Comparison of ENCODE assay signal across 20 cellular contexts in genomic region chr1:245334827-245335490, GRCh38.
DNase-seq lines count a peak whose midpoint lies in the region; FAIRE-seq and TF ChIP-seq lines count a peak whose summit lies in the region.
"Had no signal": no experiment of that assay in that cellular context is flagged by ENCODE, and none has a peak within 500 bp of the region (broad histone marks: within the 10 kb centered on the region; RNA-seq: fewer than 3 reads in every experiment).

No MANE protein-coding gene starts in this region.

- H3K27ac ChIP-seq in trophoblast cell (ENCODE audit: low read depth, low read length): no peak overlapping the region
- H3K27ac ChIP-seq: BLaER1, SK-N-MC had no signal

- peak overlapping the region; percentile 50 for H2AK5ac ChIP-seq in trophoblast cell (ENCODE audit: low read length)

- H2AFZ ChIP-seq in trophoblast cell (ENCODE audit: insufficient read depth, low read length, poor library complexity): no peak overlapping the region

- peaks cover 19 to 32% of the 10 kb centered on the region in 2 experiments for H3K4me1 ChIP-seq in trophoblast cell (ENCODE audit: control insufficient read depth in 1 of 2, insufficient read depth in 2 of 2, low read length in 2 of 2)

- no peak overlapping the region for H3K23ac ChIP-seq in trophoblast cell (ENCODE audit: low read length)

- no peak overlapping the region for H2BK120ac ChIP-seq in trophoblast cell (ENCODE audit: insufficient read depth, low read length, poor library complexity)

- H3K18ac ChIP-seq in trophoblast cell (ENCODE audit: low read length): peak overlapping the region; percentile 6

- no peak overlapping the region for H4K8ac ChIP-seq in trophoblast cell (ENCODE audit: low read depth, low read length)

- peak overlapping the region; percentile 41 for H4K91ac ChIP-seq in trophoblast cell (ENCODE audit: low read depth, low read length)

- TF ChIP-seq POLR2A in GM12891 (IDR thresholded peaks at IDR 0.05; ENCODE audit: low read depth, low read length) (no peak), erythroblast (IDR thresholded peaks at IDR 0.05; ENCODE audit: low read length) (no peak)

- H2BK5ac ChIP-seq in trophoblast cell (ENCODE audit: low read depth, low read length, poor library complexity): no peak overlapping the region

- H2BK12ac ChIP-seq in trophoblast cell (ENCODE audit: low read length): peak overlapping the region; percentile 33

- no peak overlapping the region for H4K12ac ChIP-seq in trophoblast cell (ENCODE audit: low read depth, low read length)

- no peak for FAIRE-seq in GM12891 (lab: Jason Lieb, UNC)
- FAIRE-seq: A204.1, G401.6 had no signal

- peaks cover 17% of the 10 kb centered on the region for H3K79me1 ChIP-seq in trophoblast cell (ENCODE audit: low read length)

- no peak for DNase-seq in GM12891 (ENCODE audit: insufficient read length, low spot score)
- DNase-seq in RPMI8226: peak; percentile 31
- DNase-seq in erythroblast (lab: John Stamatoyannopoulos, UW): peak; percentile 8 to 56
- DNase-seq in trophoblast cell: no peak
- DNase-seq in NCI-H748 (lab: John Stamatoyannopoulos, UW; ENCODE audit: unreplicated experiment): no peak
- DNase-seq in NCI-H526 treated with DMSO at 0.1 percent for 48 hours (lab: John Stamatoyannopoulos, UW): no peak
- DNase-seq in glomerular visceral epithelial cell (ENCODE audit: extremely low spot score): no peak
- DNase-seq: CD4-positive, CD25-positive, alpha-beta regulatory T cell; DMS53; Kasumi-1; NCI-H1105 treated with DMSO at 0.1 percent for 48 hours; NCI-H146; NCI-H2029; NCI-H446; NCI-H526; SHP77 treated with DMSO at 0.1 percent for 48 hours had no signal

- peaks cover 3 to 4% of the 10 kb centered on the region in 2 experiments for H3K36me3 ChIP-seq in trophoblast cell (ENCODE audit: control insufficient read depth in 1 of 2, insufficient read depth in 2 of 2, low read length in 2 of 2)
- H3K36me3 ChIP-seq: BLaER1 had no signal

- no peak overlapping the region for H3K4ac ChIP-seq in trophoblast cell (ENCODE audit: low read depth, low read length)

- H3K4me2 ChIP-seq in trophoblast cell (ENCODE audit: low read length): no peak overlapping the region
- H3K4me2 ChIP-seq: BLaER1 had no signal

- H3K9me3 ChIP-seq in trophoblast cell (ENCODE audit: insufficient read depth, low read depth, low read length): no peaks in the 10 kb centered on the region
- H3K9me3 ChIP-seq: BLaER1 had no signal

- H3K14ac ChIP-seq in trophoblast cell (ENCODE audit: low read length): no peak overlapping the region

- H3K79me2 ChIP-seq in trophoblast cell (ENCODE audit: control insufficient read depth, insufficient read depth, low read length, poor library complexity): no peaks in the 10 kb centered on the region

- H3K27me3 ChIP-seq in trophoblast cell (ENCODE audit: insufficient read depth, low read length): no peaks in the 10 kb centered on the region
- H3K27me3 ChIP-seq: BLaER1 had no signal

- no peak overlapping the region for H3K4me3 ChIP-seq in trophoblast cell (ENCODE audit: low read depth, low read length)
- H3K4me3 ChIP-seq: BLaER1, SK-N-MC had no signal

- WGBS in trophoblast cell (ENCODE audit: extremely low coverage, insufficient coverage, insufficient read length): no CpG with 5 or more reads among the region's 9 CpGs

- no peak overlapping the region for H3K9ac ChIP-seq in trophoblast cell (ENCODE audit: low read length)
- H3K9ac ChIP-seq: BLaER1 had no signal

TF ChIP-seq in GM12891, 5 proteins besides CTCF, POLR2A, EP300 and RAD21:
- TF ChIP-seq TAF1 (IDR thresholded peaks at IDR 0.05; ENCODE audit: low read depth, low read length) (no peak), SPI1 (IDR thresholded peaks at IDR 0.05; ENCODE audit: low read depth, low read length) (peak; percentile 52)

Comparison
In these comparisons a context has a peak if more than half of its experiments do, and no peak if none do; other contexts are left out.
1. DNase-seq: peak in RPMI8226 (single experiment) and erythroblast (2 of 2); none in GM12891 (single experiment), trophoblast cell (0 of 2), NCI-H748 (single experiment), NCI-H526 treated with DMSO at 0.1 percent for 48 hours (single experiment) and glomerular visceral epithelial cell (single experiment).